ENCODE assay signal across 8 cellular contexts in the genomic region with DNA sequence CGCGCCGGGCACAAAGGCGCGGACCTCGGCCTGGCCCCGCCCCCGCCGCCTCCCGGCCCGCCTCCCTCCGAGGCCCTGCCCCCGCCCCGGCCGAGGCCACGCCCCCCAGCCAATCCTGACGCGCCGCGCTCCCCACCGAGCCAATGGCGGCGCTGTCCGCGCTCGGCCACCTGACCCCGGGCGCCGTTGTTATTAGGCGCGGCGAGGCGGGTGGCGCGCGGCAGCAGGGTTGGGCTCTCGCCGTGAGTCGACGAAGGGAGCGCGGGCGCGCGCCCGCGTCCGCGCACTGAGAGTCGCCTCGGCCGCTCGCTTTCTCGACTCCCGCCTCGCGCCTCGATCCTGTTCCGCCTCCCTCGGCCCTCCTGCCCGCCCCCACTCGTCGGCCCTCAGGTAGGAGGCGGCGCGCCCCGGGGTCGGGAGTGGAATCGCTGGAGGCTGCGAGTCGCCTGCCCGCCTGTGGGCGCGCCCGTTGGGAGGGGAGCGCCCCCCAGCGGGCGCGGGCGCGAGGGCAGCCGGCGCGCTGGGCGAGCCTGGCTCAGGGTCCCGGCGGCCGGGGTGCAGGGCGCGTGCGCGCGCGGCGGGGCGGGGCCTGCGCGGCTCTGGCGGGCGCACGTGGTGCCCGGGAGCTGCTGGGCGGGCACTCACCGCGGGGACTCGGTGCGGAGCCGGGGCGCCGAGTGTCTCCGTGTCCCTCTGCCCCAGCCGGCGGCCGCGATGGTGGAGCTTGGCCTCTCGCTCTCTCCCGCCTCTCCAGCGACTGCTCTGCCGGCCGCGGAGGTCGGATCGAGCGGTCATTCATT. TPM values are rescaled to one million over a fixed set of nuclear protein-coding genes. Genes with fewer than 3 reads are reported as not detected.
DNase-seq lines count a peak whose midpoint lies in the region; ATAC-seq and TF ChIP-seq lines count a peak whose summit lies in the region.

No MANE protein-coding gene starts in this region.

- H3K27me3 ChIP-seq in breast epithelium, result peaks cover 7 to 92% of the 10 kb centered on the region in 2 donors
- H3K27me3 ChIP-seq in skeletal muscle tissue (ENCODE audit: control insufficient read depth in 3 of 3, insufficient read depth in 3 of 3, low read length in 3 of 3), result peaks cover 72 to 78% (median 77%) of the 10 kb centered on the region in 3 donors

- intact Hi-C loops in breast epithelium (cut with DNase I; ENCODE audit: low total_unique reads), result no loop called here

- ATAC-seq in GM19328 (IDR thresholded peaks at IDR 0.05; ENCODE audit: unreplicated experiment) (peak; percentile 82), HG03439 (IDR thresholded peaks at IDR 0.05; ENCODE audit: unreplicated experiment) (peak; percentile 81)

- in situ Hi-C loops in ACHN (cut with HindIII; ENCODE audit: low pct_ligation_motif_present, low pct_unique_long_range_greater_than_20kb, low sequenced_read_pairs), result no loop called here

- H3K4me3 ChIP-seq in breast epithelium (peak overlapping the region; percentile 32 to 68 (median 58)), skeletal muscle tissue (ENCODE audit: low read length in 3 of 3) (peak overlapping the region in 2 of 3 donors; percentile 43 to 54)

- no peaks in the 10 kb centered on the region for H3K36me3 ChIP-seq in breast epithelium
- no peaks in the 10 kb centered on the region for H3K36me3 ChIP-seq in skeletal muscle tissue (ENCODE audit: control insufficient read depth in 3 of 3, insufficient read depth in 3 of 3, low read length in 3 of 3)

- DNase-seq in CD1c-positive myeloid dendritic cell (ENCODE audit: extremely low spot score) (peak; percentile 85), NOMO-1 treated with DMSO at 0.1 percent for 48 hours (lab: John Stamatoyannopoulos, UW; ENCODE audit: unreplicated experiment) (peak; percentile 86), breast epithelium (ENCODE audit: low spot score in 2 of 2) (peak; percentile 60 to 80), iPS-NIHi7 (ENCODE audit: extremely low spot score) (peak; percentile 99), ACHN (no peak)

- no peak for TF ChIP-seq POLR2A in breast epithelium (IDR thresholded peaks at IDR 0.05)

- H3K4me1 ChIP-seq in breast epithelium (no peaks in the 10 kb centered on the region), skeletal muscle tissue (ENCODE audit: control insufficient read depth in 3 of 3, insufficient read depth in 3 of 3, low read length in 3 of 3) (peaks cover 22 to 35% (median 26%) of the 10 kb centered on the region in 3 donors)

- no peak overlapping the region for H3K9ac ChIP-seq in skeletal muscle tissue (ENCODE audit: low read depth in 1 of 3, low read length in 3 of 3)

- no peak overlapping the region for H3K27ac ChIP-seq in breast epithelium
- no peak overlapping the region for H3K27ac ChIP-seq in skeletal muscle tissue (ENCODE audit: low read depth, low read length)

- peak in 1 of 3 donors; percentile 38 for TF ChIP-seq CTCF in breast epithelium (IDR thresholded peaks at IDR 0.05)

- no peaks in the 10 kb centered on the region for H3K9me3 ChIP-seq in breast epithelium
- H3K9me3 ChIP-seq in skeletal muscle tissue (ENCODE audit: control insufficient read depth in 3 of 3, low read length in 3 of 3), result no peaks in the 10 kb centered on the region

RNA-seq across cellular contexts. Expression of a gene that starts 0.4 kb away (rescaled TPM):
- total RNA-seq in breast epithelium (under 1 TPM in 2 of 3 donors, not detected in 1; 0.44 to 0.64 TPM), skeletal muscle tissue (not detected)
